In the genomic region with DNA sequence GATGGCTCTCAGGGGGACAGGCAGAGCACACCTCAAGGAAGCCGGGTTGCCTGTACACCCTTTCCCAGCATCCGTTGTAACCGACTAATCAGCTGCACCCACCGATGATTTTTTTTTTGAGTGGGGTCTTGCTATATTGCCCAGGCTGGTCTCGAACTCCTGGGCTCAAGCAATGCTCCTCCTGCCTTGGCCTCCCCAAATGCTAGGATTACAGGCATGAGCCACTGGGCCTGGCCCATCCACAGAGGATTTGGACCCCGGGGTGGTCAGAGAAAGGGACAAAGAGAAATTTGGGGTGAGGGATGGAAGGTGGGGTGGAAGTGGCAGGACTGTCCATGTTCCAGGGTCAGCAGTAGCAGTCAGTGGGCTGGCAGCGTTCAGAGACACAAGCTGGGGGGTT, we compare ENCODE assay signal across 30 cellular contexts.
"Had no signal": no experiment of that assay in that cellular context is flagged by ENCODE, and none has a peak within 500 bp of the region (broad histone marks: within the 10 kb centered on the region; RNA-seq: fewer than 3 reads in every experiment).

No MANE protein-coding gene starts in this region.

- H3K36me3 Mint-ChIP-seq: naive thymus-derived CD8-positive, alpha-beta T cell; natural killer cell treated with Interleukin-12 subunit alpha and Interleukin-12 subunit beta and Interleukin-15 and Interleukin-18, amount 100 ng/mL, for 72 hours; stimulated activated memory B cell treated with anti-CD40 and anti-IgM and Interleukin-4, amounts not matched to agents 10 μg/mL and 1 μg/mL and 100 μg/mL, for 72 hours; type B pancreatic cell had no signal

- H3K27me3 Mint-ChIP-seq: naive thymus-derived CD8-positive, alpha-beta T cell; stimulated activated naive CD8-positive, alpha-beta T cell treated with anti-CD3 and anti-CD28 coated beads, Interleukin-15, amount 100 ng/mL, for 72 hours had no signal

- H3K27ac Mint-ChIP-seq: natural killer cell treated with Interleukin-12 subunit alpha and Interleukin-12 subunit beta and Interleukin-15 and Interleukin-18, amount 100 ng/mL, for 72 hours; nephron progenitor cell; progenitor cell of endocrine pancreas; stimulated activated memory B cell treated with anti-CD40 and anti-IgM and Interleukin-4, amounts not matched to agents 10 μg/mL and 1 μg/mL and 100 μg/mL, for 72 hours; stimulated activated naive CD8-positive, alpha-beta T cell treated with anti-CD3 and anti-CD28 coated beads, Interleukin-15, amount 100 ng/mL, for 72 hours; type B pancreatic cell had no signal

- H3K27me3 ChIP-seq: ovary, spleen, suprapubic skin, testis, transverse colon, upper lobe of right lung, uterus had no signal

- H2AFZ ChIP-seq: parathyroid adenoma had no signal

- H3K9ac ChIP-seq: parathyroid adenoma had no signal

- H3K4me3 ChIP-seq: ovary, psoas muscle, skin epidermis, smooth muscle cell, spleen, suprapubic skin, testis, tibial artery, transverse colon, upper lobe of right lung, uterus had no signal

- DNase-seq: naive thymus-derived CD8-positive, alpha-beta T cell; nephron progenitor cell; occipital lobe; ovary; psoas muscle; right cardiac atrium; spleen; stimulated activated CD4-positive, alpha-beta T cell treated with anti-CD3 and anti-CD28 coated beads, Interleukin-12 subunit alpha, Interleukin-12 subunit beta, amount 100 ng/mL, for 4 hours; stimulated activated CD4-positive, alpha-beta T cell treated with anti-CD3 and anti-CD28 coated beads, Interleukin-1b, Interleukin-23, amount 100 ng/mL, for 48 hours; stimulated activated CD4-positive, alpha-beta T cell treated with anti-CD3 and anti-CD28 coated beads, Interleukin-4, amount 100 ng/mL, for 1 hour; stimulated activated CD4-positive, alpha-beta T cell treated with anti-CD3 and anti-CD28 coated beads, Interleukin-4, amount 100 ng/mL, for 4 hours; stimulated activated CD8-positive, alpha-beta memory T cell treated with anti-CD3 and anti-CD28 coated beads, Interleukin-4, amount 100 ng/mL, for 48 hours; stimulated activated naive CD4-positive, alpha-beta T cell; stimulated activated naive CD8-positive, alpha-beta T cell treated with anti-CD3 and anti-CD28 coated beads, Interleukin-15, amount 100 ng/mL, for 72 hours; stimulated activated naive CD8-positive, alpha-beta T cell treated with anti-CD3 and anti-CD28 coated beads, Interleukin-15, Interleukin-2, amounts not matched to agents 100 U/mL and 50 U/mL, for 24 hours; testis; tibial artery; transverse colon; upper lobe of right lung; uterus had no signal

- ATAC-seq: naive thymus-derived CD8-positive, alpha-beta T cell; natural killer cell treated with Interleukin-12 subunit alpha and Interleukin-12 subunit beta and Interleukin-15 and Interleukin-18, amount 100 ng/mL, for 72 hours; psoas muscle; right cardiac atrium; sciatic nerve; stimulated activated memory B cell treated with anti-CD40 and anti-IgM and Interleukin-4, amounts not matched to agents 10 μg/mL and 1 μg/mL and 100 μg/mL, for 72 hours; stimulated activated naive CD8-positive, alpha-beta T cell treated with anti-CD3 and anti-CD28 coated beads, Interleukin-15, amount 100 ng/mL, for 72 hours; stimulated activated naive CD8-positive, alpha-beta T cell treated with anti-CD3 and anti-CD28 coated beads, Interleukin-15, Interleukin-2, amounts not matched to agents 100 U/mL and 50 U/mL, for 24 hours; upper lobe of right lung had no signal

- H3K9me3 ChIP-seq: ovary, psoas muscle, spleen, suprapubic skin, testis, tibial artery, transverse colon, upper lobe of right lung, uterus had no signal

- H3K27ac ChIP-seq: ovary, parathyroid adenoma, psoas muscle, skin epidermis, spleen, suprapubic skin, testis, tibial artery, transverse colon, upper lobe of right lung, uterus had no signal

- H3K9me3 Mint-ChIP-seq: naive thymus-derived CD8-positive, alpha-beta T cell; natural killer cell treated with Interleukin-12 subunit alpha and Interleukin-12 subunit beta and Interleukin-15 and Interleukin-18, amount 100 ng/mL, for 72 hours; nephron progenitor cell; neural crest cell; stimulated activated memory B cell treated with anti-CD40 and anti-IgM and Interleukin-4, amounts not matched to agents 10 μg/mL and 1 μg/mL and 100 μg/mL, for 72 hours; stimulated activated naive CD8-positive, alpha-beta T cell treated with anti-CD3 and anti-CD28 coated beads, Interleukin-15, amount 100 ng/mL, for 72 hours; type B pancreatic cell had no signal

- H3K36me3 ChIP-seq: ovary, spleen, suprapubic skin, tibial artery, transverse colon, upper lobe of right lung, uterus had no signal

- H3K4me3 Mint-ChIP-seq: naive thymus-derived CD8-positive, alpha-beta T cell; natural killer cell treated with Interleukin-12 subunit alpha and Interleukin-12 subunit beta and Interleukin-15 and Interleukin-18, amount 100 ng/mL, for 72 hours; nephron progenitor cell; neural crest cell; stimulated activated memory B cell treated with anti-CD40 and anti-IgM and Interleukin-4, amounts not matched to agents 10 μg/mL and 1 μg/mL and 100 μg/mL, for 72 hours; stimulated activated naive CD8-positive, alpha-beta T cell treated with anti-CD3 and anti-CD28 coated beads, Interleukin-15, amount 100 ng/mL, for 72 hours; type B pancreatic cell had no signal

- H3K4me1 ChIP-seq: parathyroid adenoma, psoas muscle, transverse colon, upper lobe of right lung, uterus had no signal

- H3K4me2 ChIP-seq: smooth muscle cell had no signal
